ENCODE assay signal across 19 cellular contexts in genomic region chr12:120853188-120853587, GRCh38. TPM values are rescaled to one million over a fixed set of nuclear protein-coding genes. Genes with fewer than 3 reads are reported as not detected.
A peak's percentile ranks its signal among the peaks of the same experiment; 100 is the strongest.
DNase-seq lines count a peak whose midpoint lies in the region; ATAC-seq, FAIRE-seq and TF ChIP-seq lines count a peak whose summit lies in the region.
"Had no signal": no experiment of that assay in that cellular context is flagged by ENCODE, and none has a peak within 500 bp of the region (broad histone marks: within the 10 kb centered on the region; RNA-seq: fewer than 3 reads in every experiment).

No MANE protein-coding gene starts in this region.

- H3K9me3 ChIP-seq in keratinocyte (ENCODE audit: control insufficient read depth, low read depth, low read length): no peaks in the 10 kb centered on the region
- H3K9me3 ChIP-seq: SJSA1, vagina had no signal

- H3K9me1 ChIP-seq in keratinocyte (ENCODE audit: control insufficient read depth, extremely low read depth, insufficient read depth, low read length): no peaks in the 10 kb centered on the region

- H3K4me2 ChIP-seq in keratinocyte (ENCODE audit: control insufficient read depth, extremely low read depth, insufficient read depth, low read depth, low read length): peak overlapping the region; percentile 79
- H3K4me2 ChIP-seq: PC-9 had no signal

- no peak overlapping the region for H2AFZ ChIP-seq in keratinocyte (ENCODE audit: control insufficient read depth, low read length)
- H2AFZ ChIP-seq: PC-9 had no signal

- peak overlapping the region; percentile 79 for H3K27ac ChIP-seq in keratinocyte (ENCODE audit: control insufficient read depth, insufficient read depth, low read length)
- H3K27ac ChIP-seq: PC-9, SJSA1, vagina, WERI-Rb-1 had no signal

- TF ChIP-seq CTCF in natural killer cell (IDR thresholded peaks at IDR 0.05): no peak
- no peak for TF ChIP-seq CTCF in bronchial epithelial cell (IDR thresholded peaks at IDR 0.05; ENCODE audit: insufficient read depth, low read length, severe bottlenecking)
- no peak for TF ChIP-seq CTCF in keratinocyte (optimal IDR thresholded peaks at IDR 0.05 in 1 of 3, IDR thresholded peaks at IDR 0.05 in 1 of 3, conservative IDR thresholded peaks at IDR 0.05 in 1 of 3; ENCODE audit: extremely low read depth in 1 of 3, insufficient read depth in 2 of 3, low read length in 3 of 3)

- ATAC-seq in natural killer cell (no peak), HG03442 (IDR thresholded peaks at IDR 0.05; ENCODE audit: unreplicated experiment) (no peak)
- ATAC-seq in natural killer cell treated with Interleukin-12 subunit alpha and Interleukin-12 subunit beta and Interleukin-15 and Interleukin-18, amount 100 ng/mL, for 72 hours: no peak
- ATAC-seq: right cardiac atrium had no signal

- H3K27ac Mint-ChIP-seq in natural killer cell: peak overlapping the region; percentile 65 to 77
- no peak overlapping the region for H3K27ac Mint-ChIP-seq in natural killer cell treated with Interleukin-12 subunit alpha and Interleukin-12 subunit beta and Interleukin-15 and Interleukin-18, amount 100 ng/mL, for 72 hours

- H3K4me3 ChIP-seq in bronchial epithelial cell (ENCODE audit: low read depth, low read length) (no peak overlapping the region), keratinocyte (ENCODE audit: control insufficient read depth in 2 of 3, extremely low read depth in 1 of 3, insufficient read depth in 2 of 3, low read depth in 1 of 3, low read length in 3 of 3) (peak overlapping the region in 1 of 3 experiments; percentile 43)
- H3K4me3 ChIP-seq: PC-9, SJSA1, vagina had no signal

- no peaks in the 10 kb centered on the region for H3K27me3 ChIP-seq in bronchial epithelial cell (ENCODE audit: control insufficient read depth, insufficient read depth, low read length)
- H3K27me3 ChIP-seq in keratinocyte (ENCODE audit: control insufficient read depth, extremely low read depth, insufficient read depth, low read length): no peaks in the 10 kb centered on the region
- H3K27me3 ChIP-seq: SJSA1, vagina had no signal

- dilution Hi-C loops in keratinocyte (cut with MboI; ENCODE audit: extremely low pct_ligation_motif_present, low sequenced_read_pairs): no loop called here

- no peaks in the 10 kb centered on the region for H3K27me3 Mint-ChIP-seq in natural killer cell (ENCODE audit: low read depth in 2 of 2)
- H3K27me3 Mint-ChIP-seq in natural killer cell treated with Interleukin-12 subunit alpha and Interleukin-12 subunit beta and Interleukin-15 and Interleukin-18, amount 100 ng/mL, for 72 hours: no peaks in the 10 kb centered on the region
- H3K27me3 Mint-ChIP-seq: activated CD4-positive, alpha-beta memory T cell treated with anti-CD3 and anti-CD28 coated beads for 36 hours had no signal

- no peak for FAIRE-seq in bronchial epithelial cell (lab: Jason Lieb, UNC)
- no peak for FAIRE-seq in keratinocyte (lab: Jason Lieb, UNC)

- no peaks in the 10 kb centered on the region for H4K20me1 ChIP-seq in keratinocyte (ENCODE audit: control insufficient read depth, extremely low read depth, insufficient read depth, low read length)

- H3K4me3 Mint-ChIP-seq in natural killer cell: no peak overlapping the region
- no peak overlapping the region for H3K4me3 Mint-ChIP-seq in natural killer cell treated with Interleukin-12 subunit alpha and Interleukin-12 subunit beta and Interleukin-15 and Interleukin-18, amount 100 ng/mL, for 72 hours
- H3K4me3 Mint-ChIP-seq: activated CD4-positive, alpha-beta memory T cell treated with anti-CD3 and anti-CD28 coated beads for 36 hours had no signal

- intact Hi-C loops in natural killer cell (cut with micrococcal nuclease): no loop called here

- H3K79me2 ChIP-seq in keratinocyte (ENCODE audit: control insufficient read depth, insufficient read depth, low read length): peaks cover 38% of the 10 kb centered on the region

- peak overlapping the region; percentile 63 for H3K9ac ChIP-seq in keratinocyte (ENCODE audit: control insufficient read depth, extremely low read depth, insufficient read depth, low read length)

- H3K36me3 ChIP-seq in bronchial epithelial cell (ENCODE audit: control insufficient read depth, insufficient read depth, low read length) (no peaks in the 10 kb centered on the region), keratinocyte (ENCODE audit: control insufficient read depth in 2 of 2, extremely low read depth in 1 of 2, insufficient read depth in 2 of 2, low read length in 2 of 2) (no peaks in the 10 kb centered on the region)
- H3K36me3 ChIP-seq: SJSA1, vagina, WERI-Rb-1 had no signal

- DNase-seq in natural killer cell: no peak
- DNase-seq in natural killer cell treated with Interleukin-12 subunit alpha and Interleukin-12 subunit beta and Interleukin-15 and Interleukin-18, amount 100 ng/mL, for 72 hours (ENCODE audit: low spot score): no peak
- peak; percentile 42 for DNase-seq in bronchial epithelial cell (ENCODE audit: low read depth)
- DNase-seq in keratinocyte (ENCODE audit: low read depth, low spot score): no peak
- DNase-seq in activated CD4-positive, alpha-beta T cell treated with anti-CD3 and anti-CD28 coated beads for 1 hour: no peak
- DNase-seq in activated effector memory CD4-positive, alpha-beta T cell treated with anti-CD3 and anti-CD28 coated beads, Interleukin-2, amount 50 U/mL, for 16 hours: no peak
- DNase-seq in NCI-H1105 treated with DMSO at 0.1 percent for 48 hours (lab: John Stamatoyannopoulos, UW): no peak
- DNase-seq: ACHN, NCI-H187, NCI-H748 treated with DMSO at 0.1 percent for 48 hours, nucleus accumbens, PC-9, right cardiac atrium, substantia nigra, WERI-Rb-1 had no signal

- no peaks in the 10 kb centered on the region for H3K36me3 Mint-ChIP-seq in natural killer cell
- H3K36me3 Mint-ChIP-seq in natural killer cell treated with Interleukin-12 subunit alpha and Interleukin-12 subunit beta and Interleukin-15 and Interleukin-18, amount 100 ng/mL, for 72 hours: peaks cover 6% of the 10 kb centered on the region
- H3K36me3 Mint-ChIP-seq: activated CD4-positive, alpha-beta memory T cell treated with anti-CD3 and anti-CD28 coated beads for 36 hours had no signal

- peaks cover 47% of the 10 kb centered on the region for H3K4me1 ChIP-seq in keratinocyte (ENCODE audit: control insufficient read depth, extremely low read depth, insufficient read depth, low read length)

- H3K9me3 Mint-ChIP-seq in natural killer cell: no peaks in the 10 kb centered on the region
- H3K9me3 Mint-ChIP-seq in natural killer cell treated with Interleukin-12 subunit alpha and Interleukin-12 subunit beta and Interleukin-15 and Interleukin-18, amount 100 ng/mL, for 72 hours: no peaks in the 10 kb centered on the region

- H3K4me1 Mint-ChIP-seq in natural killer cell: peaks cover 49 to 50% of the 10 kb centered on the region in 2 donors
- peaks cover 44 to 51% of the 10 kb centered on the region in 2 donors for H3K4me1 Mint-ChIP-seq in natural killer cell treated with Interleukin-12 subunit alpha and Interleukin-12 subunit beta and Interleukin-15 and Interleukin-18, amount 100 ng/mL, for 72 hours (ENCODE audit: low read depth in 2 of 2)

RNA-seq across cellular contexts. Expression of gene SPPL3, which starts 51.0 kb away (rescaled TPM):
- total RNA-seq in natural killer cell (10 to 100 TPM; 31.5 to 40.2 (median 39.9) TPM), bronchial epithelial cell (4.2 and 8.7 TPM in 2 replicates)
- 10 to 100 TPM; 21.6 to 31.6 TPM for total RNA-seq in natural killer cell treated with Interleukin-12 subunit alpha and Interleukin-12 subunit beta and Interleukin-15 and Interleukin-18, amount 100 ng/mL, for 72 hours
- polyA plus RNA-seq in keratinocyte: 28.3 to 36.9 TPM (median 30.5 TPM) in 3 replicates
- 12.7 TPM for polyA plus RNA-seq in keratinocyte (2011; ENCODE audit: low read depth)
- polyA plus RNA-seq in keratinocyte (2011; cell fraction: cytosol; rRNA removed): 30.0 and 51.7 TPM in 2 replicates
- 60.4 and 61.9 TPM in 2 replicates for polyA plus RNA-seq in keratinocyte (2011; cell fraction: nucleus; rRNA removed)
- 25.5 and 34.8 TPM in 2 replicates for polyA plus RNA-seq in keratinocyte (2012; ENCODE audit: low replicate concordance)
- 46.7 to 153 TPM (median 85.2 TPM) in 3 replicates for polyA minus RNA-seq in keratinocyte
- polyA minus RNA-seq in keratinocyte (2011; cell fraction: cytosol; rRNA and poly(A)+ RNA removed): 23.8 TPM
- 38.6 and 61.0 TPM in 2 replicates for polyA minus RNA-seq in keratinocyte (2011; cell fraction: nucleus; rRNA and poly(A)+ RNA removed)

Comparison
In these comparisons a context has a peak if more than half of its experiments do, and no peak if none do; other contexts are left out.
1. H3K27ac Mint-ChIP-seq: peak in natural killer cell (2 of 2); none in natural killer cell treated with Interleukin-12 subunit alpha and Interleukin-12 subunit beta and Interleukin-15 and Interleukin-18, amount 100 ng/mL, for 72 hours (0 of 2).